In the genomic region with DNA sequence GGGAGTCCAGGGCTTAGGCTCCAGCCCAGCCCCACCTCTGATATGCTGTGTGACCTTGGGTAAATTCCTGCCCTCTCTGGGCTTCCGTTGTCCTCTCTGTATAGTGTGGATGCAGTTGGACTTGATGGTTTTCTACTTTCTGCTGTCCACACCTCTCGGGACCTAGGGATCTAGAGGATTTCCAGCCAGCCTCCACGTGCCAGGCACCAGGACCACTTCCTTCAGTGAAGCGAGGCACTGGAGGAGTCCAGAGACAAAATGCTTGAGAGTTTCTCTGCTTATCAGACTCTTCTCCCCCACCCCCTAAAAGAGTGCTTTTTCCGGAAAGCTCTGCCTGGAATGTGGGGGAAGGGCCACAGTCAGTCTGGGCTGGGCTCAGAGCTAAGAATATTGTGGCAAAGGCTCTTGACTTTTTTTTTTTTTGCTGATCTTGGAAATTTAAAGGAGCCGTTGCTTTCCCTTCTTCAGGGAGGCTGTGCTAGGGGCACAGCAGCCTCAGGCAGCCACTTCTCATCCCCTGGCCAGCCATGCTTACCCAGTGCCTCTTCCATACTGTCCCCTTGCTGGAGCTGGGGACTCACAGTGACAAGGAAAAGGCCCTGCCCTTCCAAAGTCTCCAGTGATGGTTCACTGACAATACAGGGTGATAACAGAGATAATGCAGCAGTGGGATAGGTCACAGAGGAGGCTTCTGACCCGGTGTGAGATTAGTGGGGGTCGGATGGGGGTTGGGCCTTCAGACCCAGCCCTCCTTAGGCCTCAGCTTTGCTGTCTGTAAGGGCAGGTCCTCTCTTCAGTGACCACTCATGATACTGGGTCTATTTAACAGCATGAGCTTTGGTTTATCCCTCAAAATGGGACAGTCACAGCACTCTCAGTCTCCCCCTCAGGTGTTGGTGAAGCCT, we compare ENCODE assay signal across 8 cellular contexts. TPM values are rescaled to one million over a fixed set of nuclear protein-coding genes. Genes with fewer than 3 reads are reported as not detected.
DNase-seq lines count a peak whose midpoint lies in the region; ATAC-seq, FAIRE-seq and TF ChIP-seq lines count a peak whose summit lies in the region.

No MANE protein-coding gene starts in this region.

- no TSS peak for BruUV-seq in HepG2 (replicated peaks; lab: Mats Ljungman, UMichigan)

- CTCF ChIA-PET in HepG2 (lab: Yijun Ruan, JAX; ENCODE audit: low intra/inter-chr PET ratio, low total read pairs) = no interaction called here

- H3K9ac ChIP-seq in HUES6 (ENCODE audit: low read length) (peak overlapping the region; percentile 53), HepG2 (ENCODE audit: insufficient read depth, low read depth, low read length) (no peak overlapping the region)

- intact Hi-C loops in HepG2 (cut with micrococcal nuclease; ENCODE audit: unreplicated experiment) = no loop called here

- no peak for FAIRE-seq in HepG2 (lab: Jason Lieb, UNC)

- WGBS in HepG2 (ENCODE audit: low lambda C conversion rate) = 31% methylated on average over 7 of the region's 8 CpGs
- WGBS in thymus = 86% methylated on average over 8 of the region's 8 CpGs

- POLR2A ChIA-PET in HepG2 (lab: Yijun Ruan, JAX) = no interaction called here

- H3K4me2 ChIP-seq in HepG2 (ENCODE audit: low read depth, low read length) = peak overlapping the region; percentile 40; the same call in 1 of the 2 replicates

- peaks cover 19% of the 10 kb centered on the region for H3K79me2 ChIP-seq in HepG2 (ENCODE audit: insufficient read depth, low read length)

- H2AFZ ChIP-seq in HepG2 (ENCODE audit: low read length) = peak overlapping the region; percentile 31

- TF ChIP-seq CTCF in HepG2 (CRISPR knock-in tag; IDR thresholded peaks at IDR 0.05) (no peak), foreskin keratinocyte (conservative IDR thresholded peaks at IDR 0.05) (no peak)

- TF ChIP-seq EP300 in HepG2 (IDR thresholded peaks at IDR 0.05; ENCODE audit: low read depth in 2 of 2, low read length in 2 of 2) (no peak), HepG2 (CRISPR knock-in tag; IDR thresholded peaks at IDR 0.05; ENCODE audit: borderline replicate concordance) (no peak)

- DNase-seq in caudate nucleus (lab: John Stamatoyannopoulos, UW) (no peak), HepG2 (ENCODE audit: low spot score) (no peak), foreskin keratinocyte (no peak), NCI-H1092 treated with DMSO at 0.1 percent for 48 hours (lab: John Stamatoyannopoulos, UW) (no peak)
- no peak for DNase-seq in activated CD4-positive, alpha-beta T cell treated with anti-CD3 and anti-CD28 coated beads for 1 hour

- no peak for TF ChIP-seq POLR2A in HepG2 (IDR thresholded peaks at IDR 0.05; ENCODE audit: insufficient read depth in 1 of 2, low read depth in 2 of 2, low read length in 2 of 2)

- in situ Hi-C loops in HepG2 (cut with HindIII; ENCODE audit: extremely low pct_ligation_motif_present, low pct_unique_long_range_greater_than_20kb) = no loop called here

- H3K4me3 ChIP-seq in HUES6 (ENCODE audit: low read depth, low read length) (peak overlapping the region; percentile 33; the same call in 1 of the 2 replicates), HepG2 (replicated peaks in 1 of 3; ENCODE audit: insufficient read depth in 1 of 3, low read depth in 2 of 3, low read length in 3 of 3) (no peak overlapping the region), thymus (ENCODE audit: low read length) (no peak overlapping the region)

- ATAC-seq in HepG2 = no peak
- no peak for ATAC-seq in GM21825 (IDR thresholded peaks at IDR 0.05; ENCODE audit: unreplicated experiment)
- no peak for ATAC-seq in foreskin keratinocyte

- H3K9me3 ChIP-seq in HUES6 (ENCODE audit: control insufficient read depth, insufficient read depth, low read depth, low read length) (no peaks in the 10 kb centered on the region), HepG2 (ENCODE audit: low read length) (no peaks in the 10 kb centered on the region), thymus (ENCODE audit: control insufficient read depth) (no peaks in the 10 kb centered on the region)

- no peaks in the 10 kb centered on the region for H3K27me3 ChIP-seq in HUES6 (ENCODE audit: control insufficient read depth, insufficient read depth, low read length)
- no peaks in the 10 kb centered on the region; a peak in 1 of 5 replicates for H3K27me3 ChIP-seq in HepG2 (ENCODE audit: control insufficient read depth in 1 of 2, insufficient read depth in 2 of 2, low read length in 2 of 2)
- no peaks in the 10 kb centered on the region for H3K27me3 ChIP-seq in thymus (ENCODE audit: control insufficient read depth, insufficient read depth)
- no peaks in the 10 kb centered on the region for H3K27me3 ChIP-seq in foreskin keratinocyte

- H3K27ac ChIP-seq in HUES6 (ENCODE audit: low read depth, low read length) (peak overlapping the region; percentile 50; the same call in 1 of the 2 replicates), caudate nucleus (ENCODE audit: low read depth, low read length) (peak overlapping the region; percentile 70), HepG2 (ENCODE audit: extremely low read length, insufficient read depth, low read length) (no peak overlapping the region), thymus (ENCODE audit: low read depth) (peak overlapping the region; percentile 58), foreskin keratinocyte (no peak overlapping the region)

- peaks cover 64% of the 10 kb centered on the region for H3K4me1 ChIP-seq in HUES6 (ENCODE audit: control insufficient read depth, insufficient read depth, low read length)
- peaks cover 64% of the 10 kb centered on the region for H3K4me1 ChIP-seq in HepG2 (ENCODE audit: insufficient read depth, low read length)
- H3K4me1 ChIP-seq in thymus (ENCODE audit: control insufficient read depth, insufficient read depth, low read length) = peaks cover 5% of the 10 kb centered on the region
- H3K4me1 ChIP-seq in foreskin keratinocyte = peaks cover 17% of the 10 kb centered on the region

- no peaks in the 10 kb centered on the region for H4K20me1 ChIP-seq in HepG2 (ENCODE audit: insufficient read depth, low read length)

- H3K36me3 ChIP-seq in HUES6 (ENCODE audit: control insufficient read depth, insufficient read depth, low read length) (peaks cover 3% of the 10 kb centered on the region; the same call in 1 of the 2 replicates), HepG2 (replicated peaks in 1 of 2; ENCODE audit: control insufficient read depth in 1 of 2, insufficient read depth in 2 of 2, low read length in 2 of 2) (no peaks in the 10 kb centered on the region), thymus (ENCODE audit: control insufficient read depth, insufficient read depth) (no peaks in the 10 kb centered on the region)

- TF ChIP-seq RAD21 in HepG2 (CRISPR knock-in tag; IDR thresholded peaks at IDR 0.05) = no peak

RNA-seq across cellular contexts. Expression of a gene that starts 2.9 kb away (rescaled TPM):
- 31.3 and 83.8 TPM in 2 replicates for total RNA-seq in HepG2 (2016; rRNA removed; fragmentation: Illumina TruSeq; extraction: Trizol)
- 10.9 and 11.9 TPM in 2 replicates for total RNA-seq in HepG2 (2016; cell fraction: cytosol; rRNA removed; fragmentation: Illumina TruSeq; extraction: Trizol; ENCODE audit: low read depth)
- 27.2 and 84.9 TPM in 2 replicates for total RNA-seq in HepG2 (2016; cell fraction: insoluble cytoplasmic fraction; rRNA removed; fragmentation: Illumina TruSeq; extraction: Trizol)
- total RNA-seq in HepG2 (2016; cell fraction: membrane; rRNA removed; fragmentation: Illumina TruSeq; extraction: Trizol) = 21.3 and 21.4 TPM in 2 replicates
- total RNA-seq in HepG2 (2016; cell fraction: nucleus; rRNA removed; fragmentation: Illumina TruSeq; extraction: Trizol) = 63.4 and 80.5 TPM in 2 replicates
- polyA plus RNA-seq in HepG2 (2011; rRNA removed) = 83.6 and 101 TPM in 2 replicates
- polyA plus RNA-seq in HepG2 (2011; cell fraction: cytosol; rRNA removed) = 50.5 and 96.5 TPM in 2 replicates
- polyA plus RNA-seq in HepG2 (2011; cell fraction: nucleus; rRNA removed) = 91.5 and 110 TPM in 2 replicates
- 46.1 and 57.3 TPM in 2 replicates for polyA plus RNA-seq in HepG2 (2012)
- 8.9 and 11.1 TPM in 2 replicates for polyA plus RNA-seq in HepG2 (2016; cell fraction: cytosol; fragmentation: Illumina TruSeq; extraction: Trizol; ENCODE audit: low read depth)
- polyA plus RNA-seq in HepG2 (2016; cell fraction: insoluble cytoplasmic fraction; fragmentation: Illumina TruSeq; extraction: Trizol; ENCODE audit: low read depth) = 30.8 and 35.3 TPM in 2 replicates
- 15.5 and 16.1 TPM in 2 replicates for polyA plus RNA-seq in HepG2 (2016; cell fraction: membrane; fragmentation: Illumina TruSeq; extraction: Trizol; ENCODE audit: low read depth)
- 114 and 127 TPM in 2 replicates for polyA plus RNA-seq in HepG2 (2016; cell fraction: nucleus; fragmentation: Illumina TruSeq; extraction: Trizol; ENCODE audit: insufficient read depth, low read depth)
- polyA minus RNA-seq in HepG2 (2011; rRNA and poly(A)+ RNA removed; ENCODE audit: low replicate concordance) = 129 and 168 TPM in 2 replicates
- 52.3 and 73.2 TPM in 2 replicates for polyA minus RNA-seq in HepG2 (2011; cell fraction: cytosol; rRNA and poly(A)+ RNA removed)
- 20.1 and 27.8 TPM in 2 replicates for polyA minus RNA-seq in HepG2 (2011; cell fraction: nucleus; rRNA and poly(A)+ RNA removed)
- polyA plus RNA-seq in thymus = 41.0 TPM
- total RNA-seq in foreskin keratinocyte = 194 and 216 TPM in 2 replicates
- 211 and 241 TPM in 2 replicates for polyA plus RNA-seq in foreskin keratinocyte

RNA-seq across cellular contexts. Expression of a gene that starts 33.5 kb away (rescaled TPM):
- total RNA-seq in HepG2 (2016; rRNA removed; fragmentation: Illumina TruSeq; extraction: Trizol) = 35.8 and 67.5 TPM in 2 replicates
- total RNA-seq in HepG2 (2016; cell fraction: cytosol; rRNA removed; fragmentation: Illumina TruSeq; extraction: Trizol; ENCODE audit: low read depth) = 24.1 and 26.9 TPM in 2 replicates
- total RNA-seq in HepG2 (2016; cell fraction: insoluble cytoplasmic fraction; rRNA removed; fragmentation: Illumina TruSeq; extraction: Trizol) = 31.0 and 63.9 TPM in 2 replicates
- total RNA-seq in HepG2 (2016; cell fraction: membrane; rRNA removed; fragmentation: Illumina TruSeq; extraction: Trizol) = 48.4 and 52.8 TPM in 2 replicates
- total RNA-seq in HepG2 (2016; cell fraction: nucleus; rRNA removed; fragmentation: Illumina TruSeq; extraction: Trizol) = 82.9 and 86.5 TPM in 2 replicates
- 55.0 and 55.2 TPM in 2 replicates for polyA plus RNA-seq in HepG2 (2011; rRNA removed)
- 19.4 and 33.8 TPM in 2 replicates for polyA plus RNA-seq in HepG2 (2011; cell fraction: cytosol; rRNA removed)
- 229 and 337 TPM in 2 replicates for polyA plus RNA-seq in HepG2 (2011; cell fraction: nucleus; rRNA removed)
- polyA plus RNA-seq in HepG2 (2012) = 36.3 and 37.7 TPM in 2 replicates
- 14.1 and 14.2 TPM in 2 replicates for polyA plus RNA-seq in HepG2 (2016; cell fraction: cytosol; fragmentation: Illumina TruSeq; extraction: Trizol; ENCODE audit: low read depth)
- 33.8 and 39.1 TPM in 2 replicates for polyA plus RNA-seq in HepG2 (2016; cell fraction: insoluble cytoplasmic fraction; fragmentation: Illumina TruSeq; extraction: Trizol; ENCODE audit: low read depth)
- 33.4 and 35.7 TPM in 2 replicates for polyA plus RNA-seq in HepG2 (2016; cell fraction: membrane; fragmentation: Illumina TruSeq; extraction: Trizol; ENCODE audit: low read depth)
- 217 and 242 TPM in 2 replicates for polyA plus RNA-seq in HepG2 (2016; cell fraction: nucleus; fragmentation: Illumina TruSeq; extraction: Trizol; ENCODE audit: insufficient read depth, low read depth)
- 39.6 and 88.9 TPM in 2 replicates for polyA minus RNA-seq in HepG2 (2011; rRNA and poly(A)+ RNA removed; ENCODE audit: low replicate concordance)
- 23.0 and 24.3 TPM in 2 replicates for polyA minus RNA-seq in HepG2 (2011; cell fraction: cytosol; rRNA and poly(A)+ RNA removed)
- polyA minus RNA-seq in HepG2 (2011; cell fraction: nucleus; rRNA and poly(A)+ RNA removed) = 51.5 and 67.3 TPM in 2 replicates
- 25.3 TPM for polyA plus RNA-seq in thymus
- total RNA-seq in foreskin keratinocyte = 6.4 and 11.1 TPM in 2 replicates
- polyA plus RNA-seq in foreskin keratinocyte = 5.1 and 8.5 TPM in 2 replicates

Comparison
In these comparisons a context has a peak if more than half of its experiments do, and no peak if none do; other contexts are left out.
1. H3K27ac ChIP-seq: peak in HUES6 (single experiment), caudate nucleus (single experiment) and thymus (single experiment); none in HepG2 (single experiment) and foreskin keratinocyte (single experiment).